In the genomic region with DNA sequence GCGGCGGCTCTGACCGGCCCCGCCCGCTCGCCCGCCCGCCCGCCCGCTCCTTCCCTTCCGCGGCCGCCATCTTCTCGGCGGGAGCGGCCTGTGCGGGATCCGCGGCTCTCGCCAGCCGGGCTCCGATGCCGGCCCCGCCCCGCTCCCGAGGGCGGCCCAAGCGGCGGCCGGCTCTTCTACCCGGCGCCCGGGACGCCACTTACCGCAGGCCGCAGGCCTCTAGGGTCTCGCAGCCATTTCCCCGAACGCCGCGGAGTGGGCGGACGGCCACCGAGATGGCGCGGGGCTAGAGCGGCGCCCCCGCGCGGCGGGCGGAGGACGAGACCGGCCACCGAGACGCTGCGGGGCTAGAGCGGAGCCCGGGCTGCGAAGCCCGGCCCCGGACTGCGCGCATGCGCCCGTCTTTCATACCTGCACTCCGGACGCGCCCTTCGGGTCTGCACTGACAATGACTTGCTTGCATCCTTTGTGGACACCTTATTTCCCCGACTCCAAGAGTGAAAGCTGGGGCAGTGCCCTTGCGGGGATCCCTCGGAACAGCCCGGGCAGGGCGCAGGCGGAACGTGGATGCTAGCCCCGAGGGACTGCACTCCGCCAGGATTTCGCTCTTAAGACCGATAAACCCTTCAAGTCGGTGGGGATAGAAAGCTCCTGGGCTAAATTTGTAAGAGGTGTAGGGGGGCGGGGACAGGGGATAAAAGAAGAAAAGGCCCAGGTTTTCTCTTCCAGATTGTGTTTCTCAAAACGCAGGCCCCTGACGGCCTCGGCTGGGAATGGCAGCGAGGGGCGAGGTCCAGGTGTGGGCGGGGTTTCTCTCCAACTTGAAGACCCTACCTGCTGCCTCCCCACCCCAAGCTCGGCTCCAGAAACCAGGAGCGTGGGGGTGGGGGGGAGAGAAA, we compare ENCODE assay signal across 8 cellular contexts. TPM values are rescaled to one million over a fixed set of nuclear protein-coding genes. Genes with fewer than 3 reads are reported as not detected.
DNase-seq lines count a peak whose midpoint lies in the region; ATAC-seq, FAIRE-seq and TF ChIP-seq lines count a peak whose summit lies in the region.

DIDO1 (minus strand) TSS at position 277 of the 899 bp plus-strand sequence.

- H3K27ac ChIP-seq in adrenal gland: peak within 1 kb of the TSS; percentile 89 to 100 (median 96)
- H3K27ac ChIP-seq in left ventricle myocardium inferior (replicated peaks): peak within 1 kb of the TSS; percentile 96
- peak within 1 kb of the TSS; percentile 97 for H3K27ac ChIP-seq in psoas muscle

- H3K4me1 ChIP-seq in adrenal gland (replicated peaks in 1 of 2) (peaks cover 37 to 71% of the 10 kb centered on the region in 2 donors), left ventricle myocardium inferior (peaks cover 92% of the 10 kb centered on the region), psoas muscle (peaks cover 66% of the 10 kb centered on the region)

- H3K4me3 ChIP-seq in adrenal gland (peak within 1 kb of the TSS; percentile 25 to 100 (median 90)), left ventricle myocardium inferior (peak within 1 kb of the TSS; percentile 90), psoas muscle (peak within 1 kb of the TSS; percentile 99)

- H3K36me3 ChIP-seq in adrenal gland (replicated peaks in 1 of 2) (no peaks in the 10 kb centered on the region), left ventricle myocardium inferior (no peaks in the 10 kb centered on the region), psoas muscle (ENCODE audit: insufficient read depth in 1 of 2, low read depth in 1 of 2) (no peaks in the 10 kb centered on the region)

- POLR2A ChIA-PET in T-cell (lab: Charles Lee): interaction anchor here (0.6 to 1.1 kb wide), 2 partner anchors 9 to 11 kb away, joined by 3 to 4 read pairs; no protein-coding TSS in a partner anchor

- intact Hi-C loops in adrenal gland (cut with DNase I): no loop called here
- intact Hi-C loops in left ventricle myocardium inferior (cut with micrococcal nuclease): no loop called here
- intact Hi-C loops in psoas muscle (cut with DNase I): no loop called here

- FAIRE-seq in urothelium cell line (lab: Jason Lieb, UNC): no peak

- no peaks in the 10 kb centered on the region for H3K27me3 ChIP-seq in adrenal gland
- no peaks in the 10 kb centered on the region for H3K27me3 ChIP-seq in left ventricle myocardium inferior (ENCODE audit: low read depth)
- no peaks in the 10 kb centered on the region for H3K27me3 ChIP-seq in psoas muscle (ENCODE audit: insufficient read depth in 3 of 3, low read length in 2 of 3)

- peaks cover 68 to 82% (median 69%) of the 10 kb centered on the region in 3 donors for H3K4me1 Mint-ChIP-seq in T-cell

- H3K9me3 Mint-ChIP-seq in T-cell: no peaks in the 10 kb centered on the region

- DNase-seq in NCI-H1417 (lab: John Stamatoyannopoulos, UW) (peak; percentile 91 to 94 (median 92)), T-cell (peak; percentile 72 to 91 (median 84)), adrenal gland (peak; percentile 81 to 90 (median 86)), left ventricle myocardium inferior (peak; percentile 89), psoas muscle (peak; percentile 89 to 93), urothelium cell line (ENCODE audit: low spot score) (peak; percentile 100)

- CTCF ChIA-PET in T-cell (lab: Charles Lee): interaction anchor here in 1 of 2 donors (0.7 to 1.8 kb wide), 3 partner anchors 8 to 65 kb away, joined by 3 to 6 read pairs (median 4); partner anchors contain the start of gene TCFL5

- WGBS in adrenal gland, 4 donors: 2 to 18% (median 8%) methylated on average over 11 to 92 of the region's 92 CpGs
- WGBS in psoas muscle, 3 donors: 1 to 3% (median 2%) methylated on average over 57 to 92 of the region's 92 CpGs

- H3K4me3 Mint-ChIP-seq in T-cell: peak within 1 kb of the TSS; percentile 95 to 97 (median 95)

- H3K27ac Mint-ChIP-seq in T-cell: peak within 1 kb of the TSS; percentile 95 to 96

- peak; percentile 62 to 74 for TF ChIP-seq POLR2A in adrenal gland (IDR thresholded peaks at IDR 0.05)

- peak; percentile 63; the same call in 1 of the 2 replicates for TF ChIP-seq CTCF in GM12874 (IDR thresholded peaks at IDR 0.05; ENCODE audit: insufficient read depth, low read depth, low read length)
- TF ChIP-seq CTCF in adrenal gland (IDR thresholded peaks at IDR 0.05): peak; percentile 13 to 85 (median 53)
- peak; percentile 88 for TF ChIP-seq CTCF in left ventricle myocardium inferior (IDR thresholded peaks at IDR 0.05; ENCODE audit: borderline replicate concordance)
- peak; percentile 82 for TF ChIP-seq CTCF in psoas muscle (IDR thresholded peaks at IDR 0.05)

- no peaks in the 10 kb centered on the region for H3K9me3 ChIP-seq in adrenal gland (replicated peaks in 1 of 3)
- no peaks in the 10 kb centered on the region for H3K9me3 ChIP-seq in left ventricle myocardium inferior (replicated peaks)
- no peaks in the 10 kb centered on the region for H3K9me3 ChIP-seq in psoas muscle

- H3K27me3 Mint-ChIP-seq in T-cell: no peaks in the 10 kb centered on the region

- H3K36me3 Mint-ChIP-seq in T-cell: no peaks in the 10 kb centered on the region

- ATAC-seq in HG02759 (IDR thresholded peaks at IDR 0.05; ENCODE audit: unreplicated experiment) (peak; percentile 86), T-cell (replicated peaks in 1 of 4) (peak; percentile 82 to 89 (median 86)), psoas muscle (peak; percentile 87 to 91 (median 89))

RNA-seq across cellular contexts. Expression of gene DIDO1, which starts in this region (rescaled TPM):
- total RNA-seq in T-cell: 100 to 1,000 TPM in 3 of 5 donors, 10 to 100 TPM in 2; 70.5 to 116 (median 113) TPM
- total RNA-seq in adrenal gland: 10 to 100 TPM; 29.8 to 51.3 (median 46.5) TPM
- 10 to 100 TPM; 19.0 to 27.9 (median 23.6) TPM for polyA plus RNA-seq in adrenal gland
- 37.0 TPM for total RNA-seq in left ventricle myocardium inferior
- total RNA-seq in psoas muscle: 10 to 100 TPM; 23.0 to 32.4 (median 27.9) TPM
- 10 to 100 TPM in 2 of 3 donors, 1 to 10 TPM in 1; 10.0 to 23.9 (median 12.7) TPM for polyA plus RNA-seq in psoas muscle

Comparison
In these comparisons a context has a peak if more than half of its experiments do, and no peak if none do; other contexts are left out.
1. Peak in every context shown above with its lines: DNase-seq, ATAC-seq, H3K4me3 ChIP-seq and H3K27ac ChIP-seq.